Comparison of ENCODE assay signal across 1 cellular context in the genomic region with DNA sequence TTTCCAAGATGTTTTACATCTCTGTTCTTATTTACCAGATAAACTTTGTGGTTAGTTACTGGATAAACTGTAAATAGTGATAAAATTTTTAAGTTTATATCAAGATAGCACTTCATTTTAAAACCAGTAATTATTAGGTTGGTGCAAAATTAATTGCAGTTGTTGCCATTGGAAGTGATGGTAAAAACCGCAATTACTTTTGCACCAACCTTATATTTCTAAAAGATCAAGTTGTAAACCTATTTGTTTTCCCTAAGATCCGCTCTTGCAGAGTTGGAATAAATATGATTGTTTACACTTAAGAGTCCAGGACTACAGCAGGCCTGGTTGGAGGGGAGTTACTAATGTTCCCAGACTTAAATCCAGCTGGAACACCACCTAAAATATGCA.
TF ChIP-seq lines count a peak whose summit lies in the region.

No MANE protein-coding gene starts in this region.

TF ChIP-seq in H1, 55 proteins besides CTCF, POLR2A, EP300 and RAD21:
- TF ChIP-seq KDM5A (IDR thresholded peaks at IDR 0.05; ENCODE audit: low read length) (no peak), TAF7 (optimal IDR thresholded peaks at IDR 0.05; ENCODE audit: borderline replicate concordance, low read depth, low read length) (no peak), ZNF274 (IDR thresholded peaks at IDR 0.05; ENCODE audit: borderline replicate concordance, extremely low read depth, low read length) (no peak), SRF (IDR thresholded peaks at IDR 0.05; ENCODE audit: low read depth, low read length) (no peak), SIN3A (conservative IDR thresholded peaks at IDR 0.05 in 1 of 2, IDR thresholded peaks at IDR 0.05 in 1 of 2; ENCODE audit: low read depth in 1 of 2, low read length in 2 of 2) (no peak)
